8 cellular contexts compared by ENCODE assay signal in genomic region chr2:69643602-69644505, GRCh38. TPM values are rescaled to one million over a fixed set of nuclear protein-coding genes. Genes with fewer than 3 reads are reported as not detected.
DNase-seq lines count a peak whose midpoint lies in the region; ATAC-seq and TF ChIP-seq lines count a peak whose summit lies in the region.

TSS of gene AAK1 (minus strand) at chr2:69643739. CDS start at chr2:69643040, 699 bp downstream.

- WGBS in aorta, 2 donors = 0% methylated on average over 59 to 81 of the region's 81 CpGs

- peaks cover 0 to 8% of the 10 kb centered on the region in 2 donors for H3K4me1 ChIP-seq in aorta (ENCODE audit: control insufficient read depth in 1 of 2, insufficient read depth in 2 of 2, low read length in 2 of 2)

- DNase-seq in NCI-H2081 (lab: John Stamatoyannopoulos, UW) (peak; percentile 71 to 79), T-helper 22 cell (ENCODE audit: low read depth) (peak; percentile 70), astrocyte of the cerebellum (ENCODE audit: low read depth) (peak; percentile 64), hepatic stellate cell (ENCODE audit: low spot score) (peak; percentile 88), renal cortical epithelial cell (ENCODE audit: low read depth) (peak; percentile 64), aorta (peak; percentile 94 to 97)

- H3K4me3 ChIP-seq in astrocyte of the cerebellum (ENCODE audit: low read depth, low read length) (peak within 1 kb of the TSS; percentile 85), aorta (ENCODE audit: low read length in 2 of 2) (peak within 1 kb of the TSS; percentile 88 to 95)

- no peaks in the 10 kb centered on the region for H3K9me3 ChIP-seq in aorta (ENCODE audit: control insufficient read depth, low read length)

- in situ Hi-C loops in astrocyte of the cerebellum (cut with HindIII; ENCODE audit: low sequenced_read_pairs) = no loop called here

- H3K27ac ChIP-seq in aorta (ENCODE audit: low read depth in 1 of 2, low read length in 2 of 2) = peak within 1 kb of the TSS; percentile 83 to 90

- H3K36me3 ChIP-seq in aorta (ENCODE audit: control insufficient read depth in 1 of 2, insufficient read depth in 2 of 2, low read length in 1 of 2) = no peaks in the 10 kb centered on the region

- intact Hi-C loops in aorta (cut with DNase I) = loop anchor here (5.0 to 10.0 kb wide), 3 partner anchors 51 to 79 kb away; no protein-coding TSS in a partner anchor

- ATAC-seq in GM18498 (IDR thresholded peaks at IDR 0.05; ENCODE audit: unreplicated experiment) (peak; percentile 42), HG02970 (IDR thresholded peaks at IDR 0.05; ENCODE audit: low FRiP score, unreplicated experiment) (peak; percentile 41), aorta (ENCODE audit: low FRiP score) (peak; percentile 95)

- no peaks in the 10 kb centered on the region for H3K27me3 ChIP-seq in aorta (ENCODE audit: control insufficient read depth in 1 of 2, insufficient read depth in 2 of 2, low read length in 1 of 2)

- TF ChIP-seq CTCF in astrocyte of the cerebellum (IDR thresholded peaks at IDR 0.05; ENCODE audit: low read depth, low read length, missing control alignments) = no peak

RNA-seq across cellular contexts. Expression of gene AAK1, which starts in this region (rescaled TPM):
- total RNA-seq in renal cortical epithelial cell = 12.9 and 70.6 TPM in 2 replicates
- total RNA-seq in aorta = 10 to 100 TPM; 71.3 to 95.6 TPM
- 10 to 100 TPM in 1 of 2 donors, 1 to 10 TPM in 1; 6.9 to 30.8 TPM for polyA plus RNA-seq in aorta

Comparison
In these comparisons a context has a peak if more than half of its experiments do, and no peak if none do; other contexts are left out.
1. Peak in every context shown above with its lines: DNase-seq, ATAC-seq, H3K4me3 ChIP-seq and H3K27ac ChIP-seq.
2. ATAC-seq: peak in every context shown above with its lines; median percentile 95 in aorta; 42 in GM18498; 41 in HG02970.